20 cellular contexts compared by ENCODE assay signal in genomic region chr12:117421987-117422386, GRCh38.
DNase-seq lines count a peak whose midpoint lies in the region; ATAC-seq, FAIRE-seq and TF ChIP-seq lines count a peak whose summit lies in the region.
"Had no signal": no experiment of that assay in that cellular context is flagged by ENCODE, and none has a peak within 500 bp of the region (broad histone marks: within the 10 kb centered on the region; RNA-seq: fewer than 3 reads in every experiment).

No MANE protein-coding gene starts in this region.

- H4K20me1 ChIP-seq in HepG2 (ENCODE audit: insufficient read depth, low read length): no peaks in the 10 kb centered on the region
- H4K20me1 ChIP-seq: BLaER1 treated with 17β-estradiol and CSF1 and Interleukin-3, amounts not matched to agents 10 nM and 100 nM had no signal

- intact Hi-C loops in HepG2 (cut with micrococcal nuclease; ENCODE audit: unreplicated experiment): no loop called here
- intact Hi-C loops in right lobe of liver (cut with DNase I): no loop called here

- whole genome bisulfite sequencing in liver: 23% methylated on average over 2 of the region's 2 CpGs
- WGBS in HepG2 (ENCODE audit: low lambda C conversion rate): 7% methylated on average over 2 of the region's 2 CpGs
- WGBS in right lobe of liver (ENCODE audit: insufficient coverage, low coverage, low lambda C conversion rate, missing lambda C conversion rate): no CpG with 5 or more reads among the region's 2 CpGs

- peak overlapping the region; percentile 39 to 60 for H3K27ac ChIP-seq in liver (ENCODE audit: low read depth in 1 of 2, low read length in 2 of 2)
- H3K27ac ChIP-seq in HepG2 (ENCODE audit: extremely low read length, insufficient read depth, low read length): no peak overlapping the region
- peak overlapping the region in 2 of 3 donors; percentile 71 to 75 for H3K27ac ChIP-seq in right lobe of liver
- H3K27ac ChIP-seq: 22Rv1; A549; BLaER1 treated with 17β-estradiol and CSF1 and Interleukin-3, amounts not matched to agents 10 nM and 100 nM; C4-2B had no signal

- no peak overlapping the region for H2AFZ ChIP-seq in HepG2 (ENCODE audit: low read length)

- H3K9ac ChIP-seq in liver (ENCODE audit: low read depth in 1 of 2, low read length in 2 of 2) (peak overlapping the region in 1 of 2 donors; percentile 11), HepG2 (ENCODE audit: insufficient read depth, low read depth, low read length) (no peak overlapping the region)
- H3K9ac ChIP-seq: BLaER1 treated with 17β-estradiol and CSF1 and Interleukin-3, amounts not matched to agents 10 nM and 100 nM had no signal

- H3K4me2 ChIP-seq in HepG2 (ENCODE audit: low read depth, low read length): no peak overlapping the region
- H3K4me2 ChIP-seq: A549 had no signal

- TF ChIP-seq RAD21 in liver (IDR thresholded peaks at IDR 0.05): peak; percentile 53 to 68
- TF ChIP-seq RAD21 in HepG2 (CRISPR knock-in tag; IDR thresholded peaks at IDR 0.05): no peak

- H3K27me3 ChIP-seq in liver (ENCODE audit: control insufficient read depth in 4 of 4, insufficient read depth in 4 of 4, low read length in 3 of 4): no peaks in the 10 kb centered on the region
- H3K27me3 ChIP-seq in HepG2 (ENCODE audit: control insufficient read depth in 1 of 2, insufficient read depth in 2 of 2, low read length in 2 of 2): no peaks in the 10 kb centered on the region
- H3K27me3 ChIP-seq in right lobe of liver: no peaks in the 10 kb centered on the region
- H3K27me3 ChIP-seq: BLaER1 treated with 17β-estradiol and CSF1 and Interleukin-3, amounts not matched to agents 10 nM and 100 nM had no signal

- POLR2A ChIA-PET in HepG2 (lab: Yijun Ruan, JAX): no interaction called here

- H3K4me3 ChIP-seq in liver (ENCODE audit: low read depth in 1 of 3, low read length in 3 of 3): no peak overlapping the region
- H3K4me3 ChIP-seq in HepG2 (replicated peaks in 1 of 3; ENCODE audit: insufficient read depth in 1 of 3, low read depth in 2 of 3, low read length in 3 of 3): no peak overlapping the region
- peak overlapping the region in 2 of 3 donors; percentile 38 to 42 for H3K4me3 ChIP-seq in right lobe of liver
- H3K4me3 ChIP-seq: A549; BLaER1 treated with 17β-estradiol and CSF1 and Interleukin-3, amounts not matched to agents 10 nM and 100 nM had no signal

- ATAC-seq in HepG2 (no peak), right lobe of liver (peak; percentile 86 to 96 (median 89)), GM21360 (IDR thresholded peaks at IDR 0.05; ENCODE audit: unreplicated experiment) (no peak)
- ATAC-seq: A549; CD8-positive, alpha-beta T cell had no signal

- no peak for TF ChIP-seq POLR2A in HepG2 (IDR thresholded peaks at IDR 0.05; ENCODE audit: insufficient read depth in 1 of 2, low read depth in 2 of 2, low read length in 2 of 2)
- no peak for TF ChIP-seq POLR2A in right lobe of liver (IDR thresholded peaks at IDR 0.05)

- in situ Hi-C loops in HepG2 (cut with HindIII; ENCODE audit: extremely low pct_ligation_motif_present, low pct_unique_long_range_greater_than_20kb): no loop called here

- BruUV-seq in HepG2 (replicated peaks; lab: Mats Ljungman, UMichigan): no TSS peak

- H3K36me3 ChIP-seq in liver (ENCODE audit: control insufficient read depth in 4 of 4, insufficient read depth in 3 of 4, low read depth in 1 of 4, low read length in 3 of 4) (no peaks in the 10 kb centered on the region), HepG2 (replicated peaks in 1 of 2; ENCODE audit: control insufficient read depth in 1 of 2, insufficient read depth in 2 of 2, low read length in 2 of 2) (no peaks in the 10 kb centered on the region), right lobe of liver (no peaks in the 10 kb centered on the region)
- H3K36me3 ChIP-seq: BLaER1 treated with 17β-estradiol and CSF1 and Interleukin-3, amounts not matched to agents 10 nM and 100 nM had no signal

- H3K9me3 ChIP-seq in liver (ENCODE audit: control insufficient read depth in 4 of 4, low read length in 3 of 4): no peaks in the 10 kb centered on the region
- H3K9me3 ChIP-seq in HepG2 (ENCODE audit: low read length): no peaks in the 10 kb centered on the region
- H3K9me3 ChIP-seq in right lobe of liver: no peaks in the 10 kb centered on the region
- H3K9me3 ChIP-seq: A549 had no signal

- TF ChIP-seq EP300 in HepG2 (IDR thresholded peaks at IDR 0.05; ENCODE audit: low read depth in 2 of 2, low read length in 2 of 2): no peak
- no peak for TF ChIP-seq EP300 in HepG2 (CRISPR knock-in tag; IDR thresholded peaks at IDR 0.05; ENCODE audit: borderline replicate concordance)

- DNase-seq in HepG2 (ENCODE audit: low spot score) (no peak), right lobe of liver (peak in 1 of 3 donors; percentile 77)
- DNase-seq in stimulated activated CD4-positive, alpha-beta T cell treated with anti-CD3 and anti-CD28 coated beads, Interleukin-4, amount 100 ng/mL, for 1 hour: no peak
- DNase-seq: AML-193; Caco-2; Calu3; CD4-positive, alpha-beta T cell; CD8-positive, alpha-beta T cell; DMS79 treated with DMSO at 0.1 percent for 48 hours; GF-D8 had no signal

- H3K79me2 ChIP-seq in HepG2 (ENCODE audit: insufficient read depth, low read length): no peaks in the 10 kb centered on the region

- H3K4me1 ChIP-seq in liver (ENCODE audit: control insufficient read depth in 4 of 4, insufficient read depth in 4 of 4, low read length in 3 of 4): peaks cover 7 to 24% (median 11%) of the 10 kb centered on the region in 4 donors
- H3K4me1 ChIP-seq in HepG2 (ENCODE audit: insufficient read depth, low read length): no peaks in the 10 kb centered on the region
- peaks cover 0 to 27% (median 4%) of the 10 kb centered on the region in 4 donors for H3K4me1 ChIP-seq in right lobe of liver
- H3K4me1 ChIP-seq: A549, Caco-2 had no signal

- CTCF ChIA-PET in HepG2 (lab: Yijun Ruan, JAX; ENCODE audit: low intra/inter-chr PET ratio, low total read pairs): no interaction called here

- TF ChIP-seq CTCF in liver (IDR thresholded peaks at IDR 0.05; ENCODE audit: low read depth, low read length, missing input control) (no peak), HepG2 (CRISPR knock-in tag; IDR thresholded peaks at IDR 0.05) (no peak), right lobe of liver (IDR thresholded peaks at IDR 0.05) (no peak)

- no peak for FAIRE-seq in HepG2 (lab: Jason Lieb, UNC)
- FAIRE-seq: D721Med, G401.6, GM12891, GM19239 had no signal

TF ChIP-seq in liver, 16 proteins besides CTCF, POLR2A, EP300 and RAD21 (continues in another document):
- TF ChIP-seq SP1 (IDR thresholded peaks at IDR 0.05): peak; percentile 84
- TF ChIP-seq FOXA1 (IDR thresholded peaks at IDR 0.05): peak; percentile 73
- TF ChIP-seq EGR1 (IDR thresholded peaks at IDR 0.05; ENCODE audit: low read depth in 2 of 2): peak in 1 of 2 donors; percentile 17
- peak; percentile 89 for TF ChIP-seq NR2F2 (IDR thresholded peaks at IDR 0.05)
- TF ChIP-seq GABPA (IDR thresholded peaks at IDR 0.05 in 1 of 2, conservative IDR thresholded peaks at IDR 0.05 in 1 of 2): no peak
- peak; percentile 92 for TF ChIP-seq HNF4G (IDR thresholded peaks at IDR 0.05)
- peak; percentile 94 for TF ChIP-seq YY1 (IDR thresholded peaks at IDR 0.05)
- no peak for TF ChIP-seq TAF1 (conservative IDR thresholded peaks at IDR 0.05)
- TF ChIP-seq FOXA2 (IDR thresholded peaks at IDR 0.05): peak; percentile 60

TF ChIP-seq in HepG2, 621 proteins besides CTCF, POLR2A, EP300 and RAD21 (continues in another document):
- TF ChIP-seq HMG20A (CRISPR knock-in tag; IDR thresholded peaks at IDR 0.05; ENCODE audit: borderline replicate concordance) (no peak), ZNF224 (CRISPR knock-in tag; IDR thresholded peaks at IDR 0.05) (no peak), UBTF (CRISPR knock-in tag; IDR thresholded peaks at IDR 0.05) (no peak), GMEB2 (CRISPR knock-in tag; IDR thresholded peaks at IDR 0.05; ENCODE audit: low read depth) (no peak), STAT5B (CRISPR knock-in tag; IDR thresholded peaks at IDR 0.05) (no peak), ZNF547 (CRISPR knock-in tag; IDR thresholded peaks at IDR 0.05) (no peak), ZNF850 (CRISPR knock-in tag; conservative IDR thresholded peaks at IDR 0.05) (no peak), SIX1 (CRISPR knock-in tag; IDR thresholded peaks at IDR 0.05; ENCODE audit: borderline replicate concordance) (no peak), MAFF (IDR thresholded peaks at IDR 0.05; ENCODE audit: low read depth, low read length) (no peak), ZZZ3 (CRISPR knock-in tag; IDR thresholded peaks at IDR 0.05; ENCODE audit: borderline replicate concordance) (no peak)

Comparison
In these comparisons a context has a peak if more than half of its experiments do, and no peak if none do; other contexts are left out.
1. H3K4me3 ChIP-seq: peak in right lobe of liver (2 of 3); none in liver (0 of 3) and HepG2 (0 of 3).
2. ATAC-seq: peak in right lobe of liver (4 of 4); none in HepG2 (single experiment) and GM21360 (single experiment).